ENCODE assay signal across 1 cellular context in the genomic region with DNA sequence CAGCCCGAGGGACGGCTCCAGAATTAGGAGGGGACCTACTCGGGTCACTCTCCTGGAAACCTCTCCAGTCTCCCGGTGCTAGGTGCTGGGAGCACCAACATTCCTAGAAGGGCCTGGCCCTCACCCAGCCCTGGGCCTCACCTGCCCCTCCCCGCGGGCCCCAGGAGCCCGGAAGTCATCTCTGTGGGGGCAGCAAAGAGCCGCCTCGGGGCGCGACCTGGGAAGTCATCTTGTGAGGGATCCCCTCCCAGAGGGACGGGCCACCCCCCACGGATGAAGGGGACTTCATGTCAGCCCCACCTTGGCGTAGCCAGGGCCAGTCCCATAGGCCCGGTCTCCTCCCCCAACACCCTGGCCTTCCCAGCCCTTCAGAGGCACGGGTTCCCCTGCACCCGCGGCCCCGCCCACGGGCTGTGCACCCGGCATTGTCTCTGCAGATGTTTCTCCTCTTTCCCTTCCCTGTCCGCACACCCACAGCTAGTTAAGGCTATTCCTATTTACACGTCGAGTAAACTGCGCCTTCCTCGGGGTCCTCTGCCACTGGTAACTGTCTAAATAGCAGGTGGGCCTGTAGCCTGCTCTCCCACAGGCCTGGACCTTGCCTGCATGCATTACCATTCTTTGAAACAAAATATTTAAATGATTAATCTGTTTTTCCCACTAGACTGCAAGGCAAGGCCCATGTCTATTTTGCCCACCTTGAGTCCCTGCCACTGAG.
TF ChIP-seq lines count a peak whose summit lies in the region.

No MANE protein-coding gene starts in this region.

TF ChIP-seq in HepG2, 621 proteins besides CTCF, POLR2A, EP300 and RAD21 (continued from another document and continues in another):
- TF ChIP-seq, protein P1, sequence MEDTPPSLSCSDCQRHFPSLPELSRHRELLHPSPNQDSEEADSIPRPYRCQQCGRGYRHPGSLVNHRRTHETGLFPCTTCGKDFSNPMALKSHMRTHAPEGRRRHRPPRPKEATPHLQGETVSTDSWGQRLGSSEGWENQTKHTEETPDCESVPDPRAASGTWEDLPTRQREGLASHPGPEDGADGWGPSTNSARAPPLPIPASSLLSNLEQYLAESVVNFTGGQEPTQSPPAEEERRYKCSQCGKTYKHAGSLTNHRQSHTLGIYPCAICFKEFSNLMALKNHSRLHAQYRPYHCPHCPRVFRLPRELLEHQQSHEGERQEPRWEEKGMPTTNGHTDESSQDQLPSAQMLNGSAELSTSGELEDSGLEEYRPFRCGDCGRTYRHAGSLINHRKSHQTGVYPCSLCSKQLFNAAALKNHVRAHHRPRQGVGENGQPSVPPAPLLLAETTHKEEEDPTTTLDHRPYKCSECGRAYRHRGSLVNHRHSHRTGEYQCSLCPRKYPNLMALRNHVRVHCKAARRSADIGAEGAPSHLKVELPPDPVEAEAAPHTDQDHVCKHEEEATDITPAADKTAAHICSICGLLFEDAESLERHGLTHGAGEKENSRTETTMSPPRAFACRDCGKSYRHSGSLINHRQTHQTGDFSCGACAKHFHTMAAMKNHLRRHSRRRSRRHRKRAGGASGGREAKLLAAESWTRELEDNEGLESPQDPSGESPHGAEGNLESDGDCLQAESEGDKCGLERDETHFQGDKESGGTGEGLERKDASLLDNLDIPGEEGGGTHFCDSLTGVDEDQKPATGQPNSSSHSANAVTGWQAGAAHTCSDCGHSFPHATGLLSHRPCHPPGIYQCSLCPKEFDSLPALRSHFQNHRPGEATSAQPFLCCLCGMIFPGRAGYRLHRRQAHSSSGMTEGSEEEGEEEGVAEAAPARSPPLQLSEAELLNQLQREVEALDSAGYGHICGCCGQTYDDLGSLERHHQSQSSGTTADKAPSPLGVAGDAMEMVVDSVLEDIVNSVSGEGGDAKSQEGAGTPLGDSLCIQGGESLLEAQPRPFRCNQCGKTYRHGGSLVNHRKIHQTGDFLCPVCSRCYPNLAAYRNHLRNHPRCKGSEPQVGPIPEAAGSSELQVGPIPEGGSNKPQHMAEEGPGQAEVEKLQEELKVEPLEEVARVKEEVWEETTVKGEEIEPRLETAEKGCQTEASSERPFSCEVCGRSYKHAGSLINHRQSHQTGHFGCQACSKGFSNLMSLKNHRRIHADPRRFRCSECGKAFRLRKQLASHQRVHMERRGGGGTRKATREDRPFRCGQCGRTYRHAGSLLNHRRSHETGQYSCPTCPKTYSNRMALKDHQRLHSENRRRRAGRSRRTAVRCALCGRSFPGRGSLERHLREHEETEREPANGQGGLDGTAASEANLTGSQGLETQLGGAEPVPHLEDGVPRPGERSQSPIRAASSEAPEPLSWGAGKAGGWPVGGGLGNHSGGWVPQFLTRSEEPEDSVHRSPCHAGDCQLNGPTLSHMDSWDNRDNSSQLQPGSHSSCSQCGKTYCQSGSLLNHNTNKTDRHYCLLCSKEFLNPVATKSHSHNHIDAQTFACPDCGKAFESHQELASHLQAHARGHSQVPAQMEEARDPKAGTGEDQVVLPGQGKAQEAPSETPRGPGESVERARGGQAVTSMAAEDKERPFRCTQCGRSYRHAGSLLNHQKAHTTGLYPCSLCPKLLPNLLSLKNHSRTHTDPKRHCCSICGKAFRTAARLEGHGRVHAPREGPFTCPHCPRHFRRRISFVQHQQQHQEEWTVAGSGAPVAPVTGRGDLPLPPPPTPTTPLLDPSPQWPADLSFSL (CRISPR knock-in tag; IDR thresholded peaks at IDR 0.05) = no peak
- TF ChIP-seq ZNF350 (CRISPR knock-in tag; IDR thresholded peaks at IDR 0.05; ENCODE audit: borderline replicate concordance, low read depth) (peak; percentile 93), ATAD3A (CRISPR knock-in tag; IDR thresholded peaks at IDR 0.05) (no peak), CREBL2 (CRISPR knock-in tag; IDR thresholded peaks at IDR 0.05; ENCODE audit: borderline replicate concordance) (no peak; the same call in 1 of the 2 replicates), ZNF562 (CRISPR knock-in tag; IDR thresholded peaks at IDR 0.05; ENCODE audit: borderline replicate concordance) (no peak), ZNF292 (CRISPR knock-in tag; IDR thresholded peaks at IDR 0.05; ENCODE audit: borderline replicate concordance, low read depth) (peak; percentile 90), GATA4 (IDR thresholded peaks at IDR 0.05; ENCODE audit: borderline replicate concordance, low read depth) (peak; percentile 14; the same call in 1 of the 2 replicates), ZBTB3 (CRISPR knock-in tag; IDR thresholded peaks at IDR 0.05; ENCODE audit: borderline replicate concordance, low read depth) (no peak), ETV6 (CRISPR knock-in tag; conservative IDR thresholded peaks at IDR 0.05) (no peak; the same call in 1 of the 2 replicates), ARNTL (CRISPR knock-in tag; IDR thresholded peaks at IDR 0.05) (no peak; the same call in 1 of the 2 replicates), TRIM24 (CRISPR knock-in tag; IDR thresholded peaks at IDR 0.05) (no peak), NFE2L2 (IDR thresholded peaks at IDR 0.05; ENCODE audit: low read length) (no peak), RNF219 (CRISPR knock-in tag; IDR thresholded peaks at IDR 0.05) (no peak; the same call in 1 of the 2 replicates), DNMT3B (CRISPR knock-in tag; conservative IDR thresholded peaks at IDR 0.05) (no peak), TGIF2 (CRISPR knock-in tag; IDR thresholded peaks at IDR 0.05) (no peak), ZSCAN31 (CRISPR knock-in tag; IDR thresholded peaks at IDR 0.05; ENCODE audit: low read depth) (peak; percentile 54; the same call in 1 of the 2 replicates), CEBPB (IDR thresholded peaks at IDR 0.05; ENCODE audit: borderline replicate concordance, low read depth, low read length) (no peak), RBAK (CRISPR knock-in tag; IDR thresholded peaks at IDR 0.05) (no peak), CREM (IDR thresholded peaks at IDR 0.05) (peak; percentile 78), CREM (CRISPR knock-in tag; IDR thresholded peaks at IDR 0.05) (no peak), ZBTB44 (CRISPR knock-in tag; IDR thresholded peaks at IDR 0.05) (no peak), ZNF572 (CRISPR knock-in tag; IDR thresholded peaks at IDR 0.05) (peak; percentile 71; the same call in 1 of the 2 replicates), XRCC5 (optimal IDR thresholded peaks at IDR 0.05; ENCODE audit: low read length) (no peak), RFX5 (IDR thresholded peaks at IDR 0.05; ENCODE audit: low read depth, low read length) (no peak), ZBTB38 (CRISPR knock-in tag; IDR thresholded peaks at IDR 0.05) (no peak), CAMTA2 (CRISPR knock-in tag; IDR thresholded peaks at IDR 0.05; ENCODE audit: borderline replicate concordance) (0 out of 2 replicates have a peak, but pooled peaks have one; percentile 56), NR1H2 (CRISPR knock-in tag; IDR thresholded peaks at IDR 0.05; ENCODE audit: borderline replicate concordance, low read depth) (no peak), CREB1 (IDR thresholded peaks at IDR 0.05) (no peak), CREB1 (CRISPR knock-in tag; IDR thresholded peaks at IDR 0.05) (no peak), ZSCAN12 (CRISPR knock-in tag; IDR thresholded peaks at IDR 0.05) (no peak), ZNF790 (CRISPR knock-in tag; IDR thresholded peaks at IDR 0.05; ENCODE audit: borderline replicate concordance) (0 out of 2 replicates have a peak, but pooled peaks have one; percentile 18), ZBTB34 (CRISPR knock-in tag; IDR thresholded peaks at IDR 0.05) (peak; percentile 46; the same call in 1 of the 2 replicates), TCF7 (IDR thresholded peaks at IDR 0.05; ENCODE audit: low read depth) (peak; percentile 80), ATF7-NPFF (CRISPR knock-in tag; IDR thresholded peaks at IDR 0.05; ENCODE audit: low read depth) (peak; percentile 57; the same call in 1 of the 2 replicates), SCMH1 (CRISPR knock-in tag; IDR thresholded peaks at IDR 0.05; ENCODE audit: borderline replicate concordance) (no peak), ZNF609 (CRISPR knock-in tag; IDR thresholded peaks at IDR 0.05; ENCODE audit: borderline replicate concordance) (peak; percentile 87), ZNF496 (CRISPR knock-in tag; IDR thresholded peaks at IDR 0.05; ENCODE audit: insufficient replicate concordance) (no peak), ZZZ3 (CRISPR knock-in tag; IDR thresholded peaks at IDR 0.05; ENCODE audit: borderline replicate concordance) (no peak; the same call in 1 of the 2 replicates)
- TF ChIP-seq, protein P2, sequence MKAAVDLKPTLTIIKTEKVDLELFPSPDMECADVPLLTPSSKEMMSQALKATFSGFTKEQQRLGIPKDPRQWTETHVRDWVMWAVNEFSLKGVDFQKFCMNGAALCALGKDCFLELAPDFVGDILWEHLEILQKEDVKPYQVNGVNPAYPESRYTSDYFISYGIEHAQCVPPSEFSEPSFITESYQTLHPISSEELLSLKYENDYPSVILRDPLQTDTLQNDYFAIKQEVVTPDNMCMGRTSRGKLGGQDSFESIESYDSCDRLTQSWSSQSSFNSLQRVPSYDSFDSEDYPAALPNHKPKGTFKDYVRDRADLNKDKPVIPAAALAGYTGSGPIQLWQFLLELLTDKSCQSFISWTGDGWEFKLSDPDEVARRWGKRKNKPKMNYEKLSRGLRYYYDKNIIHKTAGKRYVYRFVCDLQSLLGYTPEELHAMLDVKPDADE (CRISPR knock-in tag; IDR thresholded peaks at IDR 0.05) = no peak; the same call in 1 of the 2 replicates
- TF ChIP-seq, protein P3, sequence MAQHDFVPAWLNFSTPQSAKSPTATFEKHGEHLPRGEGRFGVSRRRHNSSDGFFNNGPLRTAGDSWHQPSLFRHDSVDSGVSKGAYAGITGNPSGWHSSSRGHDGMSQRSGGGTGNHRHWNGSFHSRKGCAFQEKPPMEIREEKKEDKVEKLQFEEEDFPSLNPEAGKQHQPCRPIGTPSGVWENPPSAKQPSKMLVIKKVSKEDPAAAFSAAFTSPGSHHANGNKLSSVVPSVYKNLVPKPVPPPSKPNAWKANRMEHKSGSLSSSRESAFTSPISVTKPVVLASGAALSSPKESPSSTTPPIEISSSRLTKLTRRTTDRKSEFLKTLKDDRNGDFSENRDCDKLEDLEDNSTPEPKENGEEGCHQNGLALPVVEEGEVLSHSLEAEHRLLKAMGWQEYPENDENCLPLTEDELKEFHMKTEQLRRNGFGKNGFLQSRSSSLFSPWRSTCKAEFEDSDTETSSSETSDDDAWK (CRISPR knock-in tag; IDR thresholded peaks at IDR 0.05) = no peak
